In the genomic region with DNA sequence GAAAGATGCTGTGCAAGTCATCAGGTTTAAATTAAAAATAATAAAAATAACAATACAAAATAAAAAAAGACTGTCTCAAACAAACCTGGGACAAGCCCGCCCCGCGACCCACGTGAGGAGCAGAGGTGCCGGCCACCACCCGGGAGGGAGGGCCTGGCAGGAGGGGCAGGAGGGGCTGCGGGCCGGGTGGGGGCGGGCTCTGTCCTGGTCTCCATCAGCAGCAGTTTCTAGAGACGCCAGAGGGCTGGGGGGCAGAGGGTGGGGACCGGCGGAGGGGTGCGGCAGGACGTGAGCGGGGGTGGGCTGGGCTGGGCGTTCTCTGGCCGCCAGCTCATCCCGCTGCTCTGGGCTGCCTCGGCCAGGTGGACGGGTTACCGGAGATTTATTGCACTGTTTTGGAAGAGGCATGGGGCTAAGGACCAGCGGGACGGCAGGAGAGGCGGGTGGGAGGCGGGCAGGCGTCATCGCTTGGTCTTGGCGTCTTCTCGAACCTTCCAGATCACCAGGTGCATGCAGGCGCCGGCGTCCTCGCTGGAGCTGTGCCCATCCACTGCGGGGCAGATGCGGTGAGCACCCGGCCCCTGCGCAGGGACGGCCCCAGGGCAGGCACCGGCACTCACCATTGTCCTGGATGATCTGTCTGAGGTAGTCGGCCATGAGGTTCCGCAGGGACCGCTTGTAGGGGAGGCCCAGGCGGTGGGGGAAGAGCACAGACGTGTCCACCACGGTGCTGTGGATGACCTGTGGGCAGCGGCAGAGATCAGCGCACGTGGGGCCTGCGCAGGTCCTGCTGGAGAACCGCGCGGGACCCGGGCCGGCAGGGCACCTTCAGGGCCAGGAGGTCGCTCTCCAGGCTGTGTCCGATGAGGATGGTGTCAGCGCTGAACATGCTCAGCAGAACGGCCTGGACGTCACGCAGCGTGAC, we compare ENCODE assay signal across 16 cellular contexts. TPM values are rescaled to one million over a fixed set of nuclear protein-coding genes. Genes with fewer than 3 reads are reported as not detected.
DNase-seq lines count a peak whose midpoint lies in the region; ATAC-seq, FAIRE-seq and TF ChIP-seq lines count a peak whose summit lies in the region.
"Had no signal": no experiment of that assay in that cellular context is flagged by ENCODE, and none has a peak within 500 bp of the region (broad histone marks: within the 10 kb centered on the region; RNA-seq: fewer than 3 reads in every experiment).

No MANE protein-coding gene starts in this region.

- peaks cover 26% of the 10 kb centered on the region for H3K36me3 Mint-ChIP-seq in Caco-2 (ENCODE audit: insufficient read depth, unreplicated experiment)

- no peaks in the 10 kb centered on the region for H3K79me2 ChIP-seq in GM12878 (ENCODE audit: control insufficient read depth, insufficient read depth, low read length)

- no peak for ATAC-seq in GM12878
- no peak for ATAC-seq in mucosa of descending colon

- H3K4me1 ChIP-seq in Caco-2 (no peaks in the 10 kb centered on the region), HEK293 (ENCODE audit: control insufficient read depth, insufficient read depth, low read length) (no peaks in the 10 kb centered on the region), GM12878 (ENCODE audit: control insufficient read depth, insufficient read depth, low read length) (peaks cover 3% of the 10 kb centered on the region; the same call in 1 of the 2 replicates), mucosa of descending colon (ENCODE audit: low read depth) (peaks cover 16% of the 10 kb centered on the region)
- H3K4me1 ChIP-seq: BE2C had no signal

- whole genome bisulfite sequencing in GM12878 (ENCODE audit: insufficient coverage, insufficient replicate concordance, low lambda C conversion rate, missing lambda C conversion rate), result 97% methylated on average over 48 of the region's 61 CpGs

- FAIRE-seq in GM12878 (lab: Jason Lieb, UNC), result no peak
- FAIRE-seq: A204.1, D721Med had no signal

- H3K27ac Mint-ChIP-seq in Caco-2 (ENCODE audit: unreplicated experiment), result no peak overlapping the region

- POLR2A ChIA-PET in Caco-2 (lab: Charles Lee) (no interaction called here), HEK293 (lab: Yijun Ruan, JAX) (interaction anchor here (0.5 kb wide), 1 partner anchor 17 kb away, joined by 4 read pairs; no protein-coding TSS in a partner anchor), GM12878 (lab: Charles Lee) (no interaction called here)

- H3K27ac ChIP-seq in HEK293 (ENCODE audit: extremely low read depth, low read depth, low read length) (no peak overlapping the region), GM12878 (ENCODE audit: control insufficient read depth, insufficient read depth) (no peak overlapping the region)
- H3K27ac ChIP-seq: C4-2B, GM23248 had no signal

- H3K9ac ChIP-seq in GM12878 (ENCODE audit: control insufficient read depth, insufficient read depth, low read length), result no peak overlapping the region
- H3K9ac ChIP-seq: GM23248 had no signal

- no peaks in the 10 kb centered on the region for H3K4me1 Mint-ChIP-seq in Caco-2 (ENCODE audit: low read depth, unreplicated experiment)

- H3K36me3 ChIP-seq in Caco-2 (ENCODE audit: control insufficient read depth, insufficient read depth, low read length), result no peaks in the 10 kb centered on the region; the same call in 1 of the 2 replicates
- peaks cover 5 to 57% of the 10 kb centered on the region in 2 experiments; a peak in 2 of 3 replicates for H3K36me3 ChIP-seq in HEK293 (ENCODE audit: control insufficient read depth in 2 of 2, insufficient read depth in 1 of 2, low read length in 2 of 2)
- H3K36me3 ChIP-seq in GM12878 (ENCODE audit: control insufficient read depth in 2 of 2, insufficient read depth in 2 of 2, low read length in 1 of 2), result peaks cover 6 to 30% of the 10 kb centered on the region in 2 experiments; a peak in 3 of 4 replicates
- H3K36me3 ChIP-seq in mucosa of descending colon (ENCODE audit: low read depth), result peaks cover 16% of the 10 kb centered on the region

- intact Hi-C loops in Caco-2 (cut with micrococcal nuclease; ENCODE audit: unreplicated experiment) (no loop called here), GM12878 (cut with micrococcal nuclease; ENCODE audit: unreplicated experiment) (no loop called here), mucosa of descending colon (cut with DNase I, micrococcal nuclease) (no loop called here)

- in situ Hi-C loops in GM12878 (cut with MboI), result no loop called here

- TF ChIP-seq CTCF in Caco-2 (IDR thresholded peaks at IDR 0.05; ENCODE audit: insufficient read depth in 1 of 2, low read depth in 1 of 2, low read length in 1 of 2, severe bottlenecking in 1 of 2, unreplicated experiment in 1 of 2) (no peak), HEK293 (tag by site-specific recombination; IDR thresholded peaks at IDR 0.05) (no peak), GM12878 (IDR thresholded peaks at IDR 0.05 in 2 of 3, conservative IDR thresholded peaks at IDR 0.05 in 1 of 3; ENCODE audit: control insufficient read depth in 2 of 3, extremely low read depth in 1 of 3, insufficient read depth in 1 of 3, low read depth in 3 of 3, low read length in 3 of 3) (no peak), mucosa of descending colon (IDR thresholded peaks at IDR 0.05) (no peak)

- TF ChIP-seq RAD21 in GM12878 (IDR thresholded peaks at IDR 0.05; ENCODE audit: insufficient read depth, low read depth, low read length), result no peak

- peak; percentile 23; the same call in 1 of the 2 replicates for TF ChIP-seq POLR2A in GM12878 (IDR thresholded peaks at IDR 0.05; ENCODE audit: low read depth, low read length)

- TF ChIP-seq EP300 in GM12878 (IDR thresholded peaks at IDR 0.05; ENCODE audit: borderline replicate concordance in 1 of 2, control insufficient read depth in 1 of 2, low read depth in 2 of 2, low read length in 2 of 2), result no peak

- CTCF ChIA-PET in Caco-2 (lab: Charles Lee) (interaction anchor here (2.6 kb wide), 1 partner anchor 10 kb away, joined by 8 read pairs; no protein-coding TSS in a partner anchor), HEK293 (lab: Yijun Ruan, JAX) (interaction anchor here (0.9 to 2.7 kb wide), 2 partner anchors 10 to 22 kb away, joined by 3 to 17 read pairs; no protein-coding TSS in a partner anchor), GM12878 (lab: Yijun Ruan, JAX) (no interaction called here)

- BruUV-seq in Caco-2 (replicated peaks; lab: Mats Ljungman, UMichigan) (TSS peak; percentile 28), GM12878 (replicated peaks; lab: Mats Ljungman, UMichigan) (no TSS peak)

- H3K9me3 Mint-ChIP-seq in Caco-2 (ENCODE audit: unreplicated experiment), result no peaks in the 10 kb centered on the region
- H3K9me3 Mint-ChIP-seq: CD4-positive, alpha-beta memory T cell had no signal

- H3K9me3 ChIP-seq in Caco-2 (no peaks in the 10 kb centered on the region), HEK293 (ENCODE audit: control insufficient read depth, insufficient read depth, low read depth, low read length) (no peaks in the 10 kb centered on the region), GM12878 (replicated peaks; ENCODE audit: control insufficient read depth, insufficient read depth, low read length) (no peaks in the 10 kb centered on the region), mucosa of descending colon (no peaks in the 10 kb centered on the region)
- H3K9me3 ChIP-seq: BE2C had no signal

- H3K4me3 ChIP-seq in Caco-2 (ENCODE audit: low read depth, low read length) (no peak overlapping the region), HEK293 (ENCODE audit: low read depth, low read length) (no peak overlapping the region), GM12878 (no peak overlapping the region), mucosa of descending colon (no peak overlapping the region)
- H3K4me3 ChIP-seq: GM23248 had no signal

- DNase-seq in Caco-2 (no peak), GM12878 (ENCODE audit: low read depth, low spot score) (no peak), mucosa of descending colon (peak in 2 of 3 donors; percentile 25 to 47), DMS153 treated with DMSO at 0.1 percent for 48 hours (lab: John Stamatoyannopoulos, UW; ENCODE audit: unreplicated experiment) (no peak), retina (no peak), medulla oblongata (ENCODE audit: extremely low spot score) (no peak)
- DNase-seq: BE2C; CD4-positive, alpha-beta memory T cell; DMS153; DND-41; GM23248; H7 had no signal

- SMC1A ChIA-PET in GM12878 (lab: Charles Lee; ENCODE audit: uncharacterized antibody, unreplicated experiment), result no interaction called here

- H3K27me3 ChIP-seq in Caco-2 (replicated peaks; ENCODE audit: control insufficient read depth, insufficient read depth, low read length) (no peaks in the 10 kb centered on the region), GM12878 (replicated peaks in 1 of 2; ENCODE audit: control insufficient read depth in 2 of 2, insufficient read depth in 2 of 2, low read length in 1 of 2) (no peaks in the 10 kb centered on the region)
- H3K27me3 ChIP-seq: BE2C had no signal

- no peak overlapping the region for H3K4me3 Mint-ChIP-seq in Caco-2 (ENCODE audit: unreplicated experiment)
- H3K4me3 Mint-ChIP-seq: CD4-positive, alpha-beta memory T cell had no signal

- RAD21 ChIA-PET in GM12878 (lab: Charles Lee; ENCODE audit: unreplicated experiment), result no interaction called here

- H4K20me1 ChIP-seq in GM12878 (ENCODE audit: control insufficient read depth, insufficient read depth), result no peaks in the 10 kb centered on the region

- no peak overlapping the region for H3K4me2 ChIP-seq in GM12878 (ENCODE audit: control insufficient read depth, insufficient read depth)

- H3K27me3 Mint-ChIP-seq in Caco-2 (ENCODE audit: insufficient read depth, unreplicated experiment), result no peaks in the 10 kb centered on the region
- H3K27me3 Mint-ChIP-seq: CD4-positive, alpha-beta memory T cell had no signal

- H2AFZ ChIP-seq in GM12878 (ENCODE audit: control insufficient read depth, low read depth, low read length), result no peak overlapping the region
- H2AFZ ChIP-seq: GM23248 had no signal

RNA-seq across cellular contexts. Expression of a gene that starts 3.8 kb away (rescaled TPM):
- total RNA-seq in Caco-2 (2022) (0.28 and 0.45 TPM in 2 replicates), GM12878 (2014; rRNA removed) (0.38 and 0.51 TPM in 2 replicates), GM12878 (2014; rRNA removed; fragmentation: Illumina TruSeq; extraction: Trizol) (0.36 and 0.74 TPM in 2 replicates), GM12878 (2021) (1.0 and 1.7 TPM in 2 replicates), mucosa of descending colon (1 to 10 TPM in 1 of 3 donors, under 1 TPM in 2; 0.55 to 1.2 (median 0.80) TPM)
- total RNA-seq in GM12878 (2013; cell fraction: nucleolus; rRNA removed), result 3.1 and 4.2 TPM in 2 replicates
- 1.3 TPM for polyA plus RNA-seq in GM12878 (2011; ENCODE audit: low read depth)
- polyA plus RNA-seq in GM12878 (2011; rRNA removed) (0.86 and 1.6 TPM in 2 replicates), GM12878 (2014; fragmentation: Illumina TruSeq; extraction: Trizol) (0.43 and 0.48 TPM in 2 replicates), GM12878 (2014; fragmentation: Nextera tagmentation; extraction: Ambion mirVana) (under 1 TPM; 0.13 to 0.34 TPM), GM12878 (2014; rRNA removed) (0.76 and 1.3 TPM in 2 replicates), GM12878 (2016; fragmentation: Nextera tagmentation; extraction: Ambion mirVana) (1 to 10 TPM in 1 of 2 experiments, under 1 TPM in 1; 0.54 to 1.0 TPM)
- 2.6 TPM in 2 replicates for polyA plus RNA-seq in GM12878 (2011; cell fraction: cytosol; rRNA removed)
- polyA plus RNA-seq in GM12878 (2011; cell fraction: nucleus; rRNA removed), result 6.1 and 6.5 TPM in 2 replicates
- 1.8 and 2.5 TPM in 2 replicates for polyA plus RNA-seq in GM12878 (2012)
- polyA minus RNA-seq in GM12878 (2011; rRNA and poly(A)+ RNA removed), result 1.9 and 2.3 TPM in 2 replicates
- 0.73 and 2.3 TPM in 2 replicates for polyA minus RNA-seq in GM12878 (2011; cell fraction: cytosol; rRNA and poly(A)+ RNA removed)
- polyA minus RNA-seq in GM12878 (2011; cell fraction: nucleus; rRNA and poly(A)+ RNA removed), result 0.73 and 1.1 TPM in 2 replicates

RNA-seq across cellular contexts. Expression of a gene that starts 32.4 kb away (rescaled TPM):
- total RNA-seq in Caco-2 (2022) (43.0 and 46.6 TPM in 2 replicates), GM12878 (2014; rRNA removed) (5.2 and 11.7 TPM in 2 replicates), GM12878 (2014; rRNA removed; fragmentation: Illumina TruSeq; extraction: Trizol) (6.4 and 8.5 TPM in 2 replicates), GM12878 (2021) (38.1 and 45.2 TPM in 2 replicates), mucosa of descending colon (10 to 100 TPM; 45.4 to 54.3 (median 50.2) TPM)
- 47.1 and 50.6 TPM in 2 replicates for total RNA-seq in GM12878 (2013; cell fraction: nucleolus; rRNA removed)
- polyA plus RNA-seq in GM12878 (2011; ENCODE audit: low read depth), result 8.9 TPM
- polyA plus RNA-seq in GM12878 (2011; rRNA removed) (2.7 and 9.5 TPM in 2 replicates), GM12878 (2014; fragmentation: Illumina TruSeq; extraction: Trizol) (4.0 and 8.2 TPM in 2 replicates), GM12878 (2014; fragmentation: Nextera tagmentation; extraction: Ambion mirVana) (under 1 TPM; 0.03 to 0.64 TPM), GM12878 (2014; rRNA removed) (31.3 and 38.2 TPM in 2 replicates), GM12878 (2016; fragmentation: Nextera tagmentation; extraction: Ambion mirVana) (1 to 10 TPM; 3.7 to 8.4 TPM)
- 16.1 and 17.2 TPM in 2 replicates for polyA plus RNA-seq in GM12878 (2011; cell fraction: cytosol; rRNA removed)
- polyA plus RNA-seq in GM12878 (2011; cell fraction: nucleus; rRNA removed), result 52.3 and 81.1 TPM in 2 replicates
- polyA plus RNA-seq in GM12878 (2012), result 23.8 and 34.3 TPM in 2 replicates
- polyA minus RNA-seq in GM12878 (2011; rRNA and poly(A)+ RNA removed), result 9.6 and 10.0 TPM in 2 replicates
- polyA minus RNA-seq in GM12878 (2011; cell fraction: cytosol; rRNA and poly(A)+ RNA removed), result 10.0 and 14.4 TPM in 2 replicates
- 7.4 and 15.0 TPM in 2 replicates for polyA minus RNA-seq in GM12878 (2011; cell fraction: nucleus; rRNA and poly(A)+ RNA removed)

RNA-seq across cellular contexts. Expression of a gene that starts 47.5 kb away (rescaled TPM):
- total RNA-seq in Caco-2 (2022) (26.5 and 26.8 TPM in 2 replicates), GM12878 (2014; rRNA removed) (5.4 and 6.2 TPM in 2 replicates), GM12878 (2014; rRNA removed; fragmentation: Illumina TruSeq; extraction: Trizol) (2.2 and 2.6 TPM in 2 replicates), GM12878 (2021) (37.6 and 41.2 TPM in 2 replicates), mucosa of descending colon (10 to 100 TPM; 22.6 to 26.5 (median 25.6) TPM)
- 4.1 and 5.1 TPM in 2 replicates for total RNA-seq in GM12878 (2013; cell fraction: nucleolus; rRNA removed)
- 2.1 TPM for polyA plus RNA-seq in GM12878 (2011; ENCODE audit: low read depth)
- polyA plus RNA-seq in GM12878 (2011; rRNA removed) (0.89 and 1.6 TPM in 2 replicates), GM12878 (2014; fragmentation: Illumina TruSeq; extraction: Trizol) (0.57 and 2.6 TPM in 2 replicates), GM12878 (2014; fragmentation: Nextera tagmentation; extraction: Ambion mirVana) (under 1 TPM; 0.03 to 0.24 TPM), GM12878 (2014; rRNA removed) (13.4 and 13.7 TPM in 2 replicates), GM12878 (2016; fragmentation: Nextera tagmentation; extraction: Ambion mirVana) (1 to 10 TPM; 2.1 to 2.5 TPM)
- polyA plus RNA-seq in GM12878 (2011; cell fraction: cytosol; rRNA removed), result 4.1 and 7.5 TPM in 2 replicates
- 11.3 and 26.9 TPM in 2 replicates for polyA plus RNA-seq in GM12878 (2011; cell fraction: nucleus; rRNA removed)
- 9.1 and 13.8 TPM in 2 replicates for polyA plus RNA-seq in GM12878 (2012)
- 0.59 and 1.9 TPM in 2 replicates for polyA minus RNA-seq in GM12878 (2011; rRNA and poly(A)+ RNA removed)
- polyA minus RNA-seq in GM12878 (2011; cell fraction: cytosol; rRNA and poly(A)+ RNA removed), result 4.9 and 7.4 TPM in 2 replicates
- polyA minus RNA-seq in GM12878 (2011; cell fraction: nucleus; rRNA and poly(A)+ RNA removed), result 1.5 and 6.3 TPM in 2 replicates

Comparison
In these comparisons a context has a peak if more than half of its experiments do, and no peak if none do; other contexts are left out.
1. DNase-seq: peak in mucosa of descending colon (2 of 3); none in Caco-2 (0 of 2), GM12878 (single experiment), DMS153 treated with DMSO at 0.1 percent for 48 hours (single experiment), retina (single experiment) and medulla oblongata (single experiment).